In genomic region chr22:19909350-19910179, GRCh38 we compare ENCODE assay signal across 8 cellular contexts. TPM values are rescaled to one million over a fixed set of nuclear protein-coding genes. Genes with fewer than 3 reads are reported as not detected.
DNase-seq lines count a peak whose midpoint lies in the region; ATAC-seq and TF ChIP-seq lines count a peak whose summit lies in the region.

No MANE protein-coding gene starts in this region.

- H3K4me3 ChIP-seq in foreskin fibroblast (ENCODE audit: low read depth in 1 of 2, low read length in 2 of 2) = no peak overlapping the region

- H3K36me3 Mint-ChIP-seq in activated T-helper 17 cell treated with anti-CD3 and anti-CD28 coated beads, Interleukin-2, amount 50 U/mL, for 72 hours (ENCODE audit: low read depth) = peaks cover 15% of the 10 kb centered on the region

- peak; percentile 7 for DNase-seq in DMS 273 treated with DMSO at 0.1 percent for 48 hours (lab: John Stamatoyannopoulos, UW)
- peak; percentile 73 for DNase-seq in LHCN-M2 (ENCODE audit: low read depth)
- peak; percentile 60 for DNase-seq in SHP77 treated with DMSO at 0.1 percent for 48 hours (lab: John Stamatoyannopoulos, UW)
- DNase-seq in foreskin fibroblast = peak; percentile 62 to 90
- peak in 52 of 56 donors; percentile 9 to 90 (median 59) for DNase-seq in nucleus accumbens (lab: John Stamatoyannopoulos, UW)
- DNase-seq in superior temporal gyrus (ENCODE audit: extremely low spot score) = peak; percentile 88

- H3K9me3 Mint-ChIP-seq in activated T-helper 17 cell treated with anti-CD3 and anti-CD28 coated beads, Interleukin-2, amount 50 U/mL, for 72 hours = no peaks in the 10 kb centered on the region

- no peaks in the 10 kb centered on the region for H3K27me3 Mint-ChIP-seq in activated T-helper 17 cell treated with anti-CD3 and anti-CD28 coated beads, Interleukin-2, amount 50 U/mL, for 72 hours

- H3K27ac Mint-ChIP-seq in activated T-helper 17 cell treated with anti-CD3 and anti-CD28 coated beads, Interleukin-2, amount 50 U/mL, for 72 hours = no peak overlapping the region

- H3K4me1 Mint-ChIP-seq in activated T-helper 17 cell treated with anti-CD3 and anti-CD28 coated beads, Interleukin-2, amount 50 U/mL, for 72 hours = peaks cover 6% of the 10 kb centered on the region

- H3K4me3 Mint-ChIP-seq in activated T-helper 17 cell treated with anti-CD3 and anti-CD28 coated beads, Interleukin-2, amount 50 U/mL, for 72 hours = no peak overlapping the region

- peak; percentile 84 for TF ChIP-seq CTCF in foreskin fibroblast (IDR thresholded peaks at IDR 0.05; ENCODE audit: low read depth, low read length)

- peak; percentile 94 for ATAC-seq in activated T-helper 17 cell treated with anti-CD3 and anti-CD28 coated beads, Interleukin-2, amount 50 U/mL, for 72 hours (replicated peaks)
- ATAC-seq in GM21825 (IDR thresholded peaks at IDR 0.05; ENCODE audit: unreplicated experiment) = no peak

RNA-seq across cellular contexts. Expression of gene COMT, which starts 32.0 kb away (rescaled TPM):
- total RNA-seq in LHCN-M2 (2014; rRNA removed) = 290 and 350 TPM in 2 replicates
- polyA plus RNA-seq in LHCN-M2 (2012) = 274 TPM
- 100 to 1,000 TPM in 1 of 2 donors, 10 to 100 TPM in 1; 53.4 to 133 TPM for total RNA-seq in activated T-helper 17 cell treated with anti-CD3 and anti-CD28 coated beads, Interleukin-2, amount 50 U/mL, for 72 hours

RNA-seq across cellular contexts. Expression of gene TXNRD2, which starts 32.1 kb away (rescaled TPM):
- 39.5 TPM in 2 replicates for total RNA-seq in LHCN-M2 (2014; rRNA removed)
- polyA plus RNA-seq in LHCN-M2 (2012) = 56.9 TPM
- total RNA-seq in activated T-helper 17 cell treated with anti-CD3 and anti-CD28 coated beads, Interleukin-2, amount 50 U/mL, for 72 hours = 10 to 100 TPM; 14.1 to 21.4 TPM

RNA-seq across cellular contexts. Expression of gene GNB1L, which starts 54.9 kb away (rescaled TPM):
- total RNA-seq in LHCN-M2 (2014; rRNA removed) = 11.3 and 14.0 TPM in 2 replicates
- 9.0 TPM for polyA plus RNA-seq in LHCN-M2 (2012)
- 10 to 100 TPM; 10.8 to 14.4 TPM for total RNA-seq in activated T-helper 17 cell treated with anti-CD3 and anti-CD28 coated beads, Interleukin-2, amount 50 U/mL, for 72 hours

RNA-seq across cellular contexts. Expression of gene RTL10, which starts 54.9 kb away (rescaled TPM):
- 13.3 and 14.9 TPM in 2 replicates for total RNA-seq in LHCN-M2 (2014; rRNA removed)
- 19.1 TPM for polyA plus RNA-seq in LHCN-M2 (2012)
- total RNA-seq in activated T-helper 17 cell treated with anti-CD3 and anti-CD28 coated beads, Interleukin-2, amount 50 U/mL, for 72 hours = 10 to 100 TPM; 13.0 to 16.4 TPM

Comparison
In these comparisons a context has a peak if more than half of its experiments do, and no peak if none do; other contexts are left out.
1. DNase-seq: peak in every context shown above with its lines; median percentile 88 in superior temporal gyrus; 76 in foreskin fibroblast; 73 in LHCN-M2; 60 in SHP77 treated with DMSO at 0.1 percent for 48 hours; 59 in nucleus accumbens; 7 in DMS 273 treated with DMSO at 0.1 percent for 48 hours.